ENCODE assay signal across 11 cellular contexts in the genomic region with DNA sequence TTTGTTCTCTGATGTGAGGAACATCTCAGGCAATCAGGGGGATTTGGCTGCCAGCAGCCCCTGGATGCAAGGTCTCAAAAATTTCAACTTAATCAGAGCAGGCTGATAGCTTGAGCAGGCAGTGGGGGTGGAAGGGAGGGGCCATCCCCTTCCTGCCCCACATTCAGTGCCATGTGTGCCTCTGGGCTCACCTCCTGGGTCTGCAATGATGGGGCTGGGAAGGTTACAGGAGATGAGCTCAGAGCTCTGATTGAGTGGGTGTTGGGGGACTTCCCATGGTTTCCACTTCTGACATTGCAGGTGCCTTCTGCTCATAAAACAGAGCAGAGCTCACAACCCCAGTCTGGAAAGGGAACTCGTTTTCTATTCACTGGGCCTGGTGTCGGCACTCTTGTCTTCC. TPM values are rescaled to one million over a fixed set of nuclear protein-coding genes. Genes with fewer than 3 reads are reported as not detected.
DNase-seq lines count a peak whose midpoint lies in the region; ATAC-seq and TF ChIP-seq lines count a peak whose summit lies in the region.
"Had no signal": no experiment of that assay in that cellular context is flagged by ENCODE, and none has a peak within 500 bp of the region (broad histone marks: within the 10 kb centered on the region; RNA-seq: fewer than 3 reads in every experiment).

No MANE protein-coding gene starts in this region.

- H3K27ac ChIP-seq in naive thymus-derived CD4-positive, alpha-beta T cell (ENCODE audit: low read depth, low read length), result no peak overlapping the region
- H3K27ac ChIP-seq: A549, WERI-Rb-1 had no signal

- no peaks in the 10 kb centered on the region for H3K9me3 ChIP-seq in naive thymus-derived CD4-positive, alpha-beta T cell (ENCODE audit: control insufficient read depth in 2 of 3, low read length in 3 of 3)
- H3K9me3 ChIP-seq in BE2C, result no peaks in the 10 kb centered on the region
- H3K9me3 ChIP-seq: A549 had no signal

- peaks cover 16% of the 10 kb centered on the region for H3K4me1 Mint-ChIP-seq in activated CD4-positive, alpha-beta memory T cell treated with anti-CD3 and anti-CD28 coated beads for 36 hours (ENCODE audit: low read depth)
- H3K4me1 Mint-ChIP-seq in naive thymus-derived CD4-positive, alpha-beta T cell, result peaks cover 0 to 10% (median 5%) of the 10 kb centered on the region in 7 donors
- H3K4me1 Mint-ChIP-seq in stimulated activated naive CD8-positive, alpha-beta T cell treated with anti-CD3 and anti-CD28 coated beads, Interleukin-15, Interleukin-2, amounts not matched to agents 100 ng/mL and 50 ng/mL, for 24 hours (ENCODE audit: low read depth), result peaks cover 18% of the 10 kb centered on the region

- H3K27me3 ChIP-seq in naive thymus-derived CD4-positive, alpha-beta T cell (ENCODE audit: control insufficient read depth in 2 of 2, insufficient read depth in 2 of 2, low read length in 2 of 2), result no peaks in the 10 kb centered on the region
- no peaks in the 10 kb centered on the region for H3K27me3 ChIP-seq in BE2C

- H3K4me1 ChIP-seq in naive thymus-derived CD4-positive, alpha-beta T cell (ENCODE audit: control insufficient read depth in 2 of 2, insufficient read depth in 2 of 2, low read length in 2 of 2), result no peaks in the 10 kb centered on the region
- H3K4me1 ChIP-seq in BE2C, result no peaks in the 10 kb centered on the region

- intact Hi-C loops in activated CD4-positive, alpha-beta memory T cell treated with anti-CD3 and anti-CD28 coated beads for 36 hours (cut with micrococcal nuclease), result loop anchor here (2.0 to 5.0 kb wide), 2 partner anchors 38 to 47 kb away; a partner anchor contains a TSS
- intact Hi-C loops in naive thymus-derived CD4-positive, alpha-beta T cell (cut with micrococcal nuclease), result no loop called here
- intact Hi-C loops in posterior vena cava (cut with DNase I), result no loop called here

- peak overlapping the region; percentile 60 for H3K27ac Mint-ChIP-seq in activated CD4-positive, alpha-beta memory T cell treated with anti-CD3 and anti-CD28 coated beads for 36 hours
- peak overlapping the region in 2 of 9 donors; percentile 31 to 51 for H3K27ac Mint-ChIP-seq in naive thymus-derived CD4-positive, alpha-beta T cell
- peak overlapping the region; percentile 86 for H3K27ac Mint-ChIP-seq in stimulated activated naive CD8-positive, alpha-beta T cell treated with anti-CD3 and anti-CD28 coated beads, Interleukin-15, Interleukin-2, amounts not matched to agents 100 ng/mL and 50 ng/mL, for 24 hours

- H3K27me3 Mint-ChIP-seq in activated CD4-positive, alpha-beta memory T cell treated with anti-CD3 and anti-CD28 coated beads for 36 hours, result no peaks in the 10 kb centered on the region
- H3K27me3 Mint-ChIP-seq in naive thymus-derived CD4-positive, alpha-beta T cell, result no peaks in the 10 kb centered on the region
- no peaks in the 10 kb centered on the region for H3K27me3 Mint-ChIP-seq in stimulated activated naive CD8-positive, alpha-beta T cell treated with anti-CD3 and anti-CD28 coated beads, Interleukin-15, Interleukin-2, amounts not matched to agents 100 ng/mL and 50 ng/mL, for 24 hours

- POLR2A ChIA-PET in activated CD4-positive, alpha-beta memory T cell treated with anti-CD3 and anti-CD28 coated beads for 36 hours (lab: Charles Lee), result interaction anchor here (0.6 to 2.0 kb wide), 5 partner anchors 31 to 1094 kb away, joined by 3 to 14 read pairs (median 4); a partner anchor contains a TSS
- POLR2A ChIA-PET in naive thymus-derived CD4-positive, alpha-beta T cell (lab: Charles Lee), result no interaction called here

- peaks cover 0 to 28% (median 0%) of the 10 kb centered on the region in 3 experiments for H3K36me3 ChIP-seq in naive thymus-derived CD4-positive, alpha-beta T cell (ENCODE audit: control insufficient read depth in 2 of 3, insufficient read depth in 3 of 3, low read length in 3 of 3)
- H3K36me3 ChIP-seq in BE2C, result no peaks in the 10 kb centered on the region

- H3K4me3 Mint-ChIP-seq in activated CD4-positive, alpha-beta memory T cell treated with anti-CD3 and anti-CD28 coated beads for 36 hours, result no peak overlapping the region
- H3K4me3 Mint-ChIP-seq in naive thymus-derived CD4-positive, alpha-beta T cell, result no peak overlapping the region
- H3K4me3 Mint-ChIP-seq in stimulated activated naive CD8-positive, alpha-beta T cell treated with anti-CD3 and anti-CD28 coated beads, Interleukin-15, Interleukin-2, amounts not matched to agents 100 ng/mL and 50 ng/mL, for 24 hours, result no peak overlapping the region

- DNase-seq in activated CD4-positive, alpha-beta T cell treated with anti-CD3 and anti-CD28 coated beads for 4 hours, result peak; percentile 35 to 60
- DNase-seq in activated CD4-positive, alpha-beta T cell treated with anti-CD3 and anti-CD28 coated beads, Interleukin-2, amount 50 U/mL, for 1 hour, result no peak
- DNase-seq in activated CD4-positive, alpha-beta memory T cell treated with anti-CD3 and anti-CD28 coated beads for 36 hours, result peak; percentile 89
- peak in 5 of 9 donors; percentile 2 to 69 (median 13) for DNase-seq in naive thymus-derived CD4-positive, alpha-beta T cell
- no peak for DNase-seq in BE2C
- no peak for DNase-seq in posterior vena cava (ENCODE audit: low spot score)
- DNase-seq: WERI-Rb-1 had no signal

- no peak overlapping the region for H3K4me3 ChIP-seq in naive thymus-derived CD4-positive, alpha-beta T cell (ENCODE audit: low read length)
- no peak overlapping the region for H3K4me3 ChIP-seq in BE2C (ENCODE audit: low read depth, low read length)
- H3K4me3 ChIP-seq: A549 had no signal

- ATAC-seq in naive thymus-derived CD4-positive, alpha-beta T cell, result peak; percentile 59
- ATAC-seq in GM21515 (IDR thresholded peaks at IDR 0.05; ENCODE audit: unreplicated experiment), result no peak
- ATAC-seq: A549 had no signal

- no peak for TF ChIP-seq CTCF in BE2C (IDR thresholded peaks at IDR 0.05; ENCODE audit: low read depth, low read length)

- CTCF ChIA-PET in activated CD4-positive, alpha-beta memory T cell treated with anti-CD3 and anti-CD28 coated beads for 36 hours (lab: Charles Lee), result interaction anchor here (0.9 to 1.6 kb wide), 4 partner anchors 21 to 64 kb away, joined by 3 to 10 read pairs (median 5); a partner anchor contains a TSS
- CTCF ChIA-PET in naive thymus-derived CD4-positive, alpha-beta T cell (lab: Charles Lee), result interaction anchor here (0.6 kb wide), 2 partner anchors 9 to 340 kb away, joined by 3 to 4 read pairs; no protein-coding TSS in a partner anchor

- peaks cover 5% of the 10 kb centered on the region for H3K36me3 Mint-ChIP-seq in activated CD4-positive, alpha-beta memory T cell treated with anti-CD3 and anti-CD28 coated beads for 36 hours
- peaks cover 2 to 39% (median 11%) of the 10 kb centered on the region in 5 donors for H3K36me3 Mint-ChIP-seq in naive thymus-derived CD4-positive, alpha-beta T cell
- peaks cover 5% of the 10 kb centered on the region for H3K36me3 Mint-ChIP-seq in stimulated activated naive CD8-positive, alpha-beta T cell treated with anti-CD3 and anti-CD28 coated beads, Interleukin-15, Interleukin-2, amounts not matched to agents 100 ng/mL and 50 ng/mL, for 24 hours (ENCODE audit: low read depth)

- no peaks in the 10 kb centered on the region for H3K9me3 Mint-ChIP-seq in activated CD4-positive, alpha-beta memory T cell treated with anti-CD3 and anti-CD28 coated beads for 36 hours
- no peaks in the 10 kb centered on the region for H3K9me3 Mint-ChIP-seq in naive thymus-derived CD4-positive, alpha-beta T cell
- no peaks in the 10 kb centered on the region for H3K9me3 Mint-ChIP-seq in stimulated activated naive CD8-positive, alpha-beta T cell treated with anti-CD3 and anti-CD28 coated beads, Interleukin-15, Interleukin-2, amounts not matched to agents 100 ng/mL and 50 ng/mL, for 24 hours

RNA-seq across cellular contexts. Expression of a gene that starts 37.0 kb away (rescaled TPM):
- 10 to 100 TPM; 12.3 TPM for total RNA-seq in activated CD4-positive, alpha-beta memory T cell treated with anti-CD3 and anti-CD28 coated beads for 36 hours
- 10 to 100 TPM; 10.9 to 21.5 (median 15.7) TPM for total RNA-seq in naive thymus-derived CD4-positive, alpha-beta T cell
- 10 to 100 TPM; 28.1 to 45.7 TPM for polyA plus RNA-seq in naive thymus-derived CD4-positive, alpha-beta T cell
- 8.2 TPM for polyA plus RNA-seq in BE2C (2012; ENCODE audit: insufficient read depth, insufficient read length, low read depth)
- 1 to 10 TPM; 7.4 TPM for total RNA-seq in posterior vena cava

RNA-seq across cellular contexts. Expression of a gene that starts 38.4 kb away (rescaled TPM):
- under 1 TPM in 1 of 2 experiments, not detected in 1; 0.05 TPM for total RNA-seq in activated CD4-positive, alpha-beta memory T cell treated with anti-CD3 and anti-CD28 coated beads for 36 hours
- under 1 TPM; 0.05 to 0.49 (median 0.44) TPM for total RNA-seq in naive thymus-derived CD4-positive, alpha-beta T cell
- polyA plus RNA-seq in naive thymus-derived CD4-positive, alpha-beta T cell, result under 1 TPM in 1 of 2 donors, not detected in 1; 0.10 TPM
- 0.52 TPM for polyA plus RNA-seq in BE2C (2012; ENCODE audit: insufficient read depth, insufficient read length, low read depth)
- 10 to 100 TPM in 1 of 2 donors, 1 to 10 TPM in 1; 9.6 to 43.4 TPM for total RNA-seq in posterior vena cava

RNA-seq across cellular contexts. Expression of a gene that starts 46.2 kb away (rescaled TPM):
- not detected for total RNA-seq in activated CD4-positive, alpha-beta memory T cell treated with anti-CD3 and anti-CD28 coated beads for 36 hours
- not detected for total RNA-seq in naive thymus-derived CD4-positive, alpha-beta T cell
- polyA plus RNA-seq in naive thymus-derived CD4-positive, alpha-beta T cell, result not detected
- polyA plus RNA-seq in BE2C (2012; ENCODE audit: insufficient read depth, insufficient read length, low read depth), result not detected
- not detected for total RNA-seq in posterior vena cava
- total RNA-seq: LHCN-M2 had no signal
- polyA plus RNA-seq: A549 had no signal

RNA-seq across cellular contexts. Expression of a gene that starts 54.8 kb away (rescaled TPM):
- not detected for total RNA-seq in activated CD4-positive, alpha-beta memory T cell treated with anti-CD3 and anti-CD28 coated beads for 36 hours
- total RNA-seq in naive thymus-derived CD4-positive, alpha-beta T cell, result 10 to 100 TPM in 1 of 5 experiments, not detected in 4; 18.9 TPM
- not detected for polyA plus RNA-seq in naive thymus-derived CD4-positive, alpha-beta T cell
- polyA plus RNA-seq in BE2C (2012; ENCODE audit: insufficient read depth, insufficient read length, low read depth), result not detected
- total RNA-seq in posterior vena cava, result 100 to 1,000 TPM in 1 of 2 donors, 10 to 100 TPM in 1; 95.0 to 102 TPM
- total RNA-seq: LHCN-M2 had no signal
- polyA plus RNA-seq: A549 had no signal

Comparison
In these comparisons a context has a peak if more than half of its experiments do, and no peak if none do; other contexts are left out.
1. DNase-seq: peak in activated CD4-positive, alpha-beta T cell treated with anti-CD3 and anti-CD28 coated beads for 4 hours (2 of 2), activated CD4-positive, alpha-beta memory T cell treated with anti-CD3 and anti-CD28 coated beads for 36 hours (single experiment) and naive thymus-derived CD4-positive, alpha-beta T cell (5 of 9); none in activated CD4-positive, alpha-beta T cell treated with anti-CD3 and anti-CD28 coated beads, Interleukin-2, amount 50 U/mL, for 1 hour (single experiment), BE2C (single experiment) and posterior vena cava (single experiment).
2. RNA of a gene that starts 38.4 kb away (total RNA-seq): 9.6 to 43.4 TPM in posterior vena cava; 0.05 to 0.49 TPM in naive thymus-derived CD4-positive, alpha-beta T cell and 0.05 TPM in activated CD4-positive, alpha-beta memory T cell treated with anti-CD3 and anti-CD28 coated beads for 36 hours; every median in the first group is over 4 times any median in the second.